20 cellular contexts compared by ENCODE assay signal in the genomic region with DNA sequence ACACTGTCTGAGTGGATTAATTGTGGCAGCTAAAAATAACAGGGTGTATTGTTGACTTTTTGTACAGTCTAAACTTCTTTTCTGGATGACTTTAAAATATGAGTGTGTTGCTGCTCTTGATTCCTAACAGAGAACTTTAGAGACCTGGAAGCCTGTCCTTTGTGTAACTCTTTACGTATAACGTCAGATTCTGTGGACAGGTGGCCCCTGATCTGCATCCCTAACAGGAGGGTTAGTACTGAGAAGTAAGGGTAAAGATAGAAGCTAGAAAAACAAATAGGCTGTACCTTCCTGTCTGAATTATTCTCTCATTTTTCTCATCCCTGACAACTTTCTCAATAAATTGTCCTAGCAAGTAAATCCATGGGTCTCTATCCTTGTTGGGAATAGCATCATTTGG.
A peak's percentile ranks its signal among the peaks of the same experiment; 100 is the strongest.
DNase-seq lines count a peak whose midpoint lies in the region; ATAC-seq and TF ChIP-seq lines count a peak whose summit lies in the region.
"Had no signal": no experiment of that assay in that cellular context is flagged by ENCODE, and none has a peak within 500 bp of the region (broad histone marks: within the 10 kb centered on the region; RNA-seq: fewer than 3 reads in every experiment).

No MANE protein-coding gene starts in this region.

- peaks cover 14% of the 10 kb centered on the region for H3K9me3 Mint-ChIP-seq in WTC11
- H3K9me3 Mint-ChIP-seq: activated T-helper 2 cell treated with anti-CD3 and anti-CD28 coated beads, Interferon-gamma antibody, Interleukin-2, Interleukin-4, amounts not matched to agents 10 μg/mL and 5 μg/mL and 100 μg/mL, durations not matched to agents 14 hours and 24 hours and 36 hours; stimulated activated naive CD8-positive, alpha-beta T cell treated with anti-CD3 and anti-CD28 coated beads, Interleukin-15, amount 100 ng/mL, for 72 hours had no signal

- H3K4me1 ChIP-seq in GM23248 (ENCODE audit: insufficient read depth) (peaks cover 15% of the 10 kb centered on the region), iPS-20b (ENCODE audit: insufficient read depth, low read length) (peaks cover 56% of the 10 kb centered on the region)

- ATAC-seq in WTC11 (no peak), HG03520 (IDR thresholded peaks at IDR 0.05; ENCODE audit: unreplicated experiment) (no peak), GM18520 (IDR thresholded peaks at IDR 0.05; ENCODE audit: unreplicated experiment) (no peak)
- ATAC-seq: HCT116; stimulated activated naive CD8-positive, alpha-beta T cell treated with anti-CD3 and anti-CD28 coated beads, Interleukin-15, amount 100 ng/mL, for 72 hours had no signal

- H3K27me3 ChIP-seq in GM23248 (replicated peaks; ENCODE audit: insufficient read depth) (no peaks in the 10 kb centered on the region), iPS-20b (ENCODE audit: insufficient read depth, low read length) (no peaks in the 10 kb centered on the region)
- H3K27me3 ChIP-seq: esophagus squamous epithelium, vagina had no signal

- peaks cover 62% of the 10 kb centered on the region for H3K4me1 Mint-ChIP-seq in WTC11
- H3K4me1 Mint-ChIP-seq: naive B cell; stimulated activated naive CD8-positive, alpha-beta T cell treated with anti-CD3 and anti-CD28 coated beads, Interleukin-15, amount 100 ng/mL, for 72 hours had no signal

- no peak overlapping the region for H3K9ac ChIP-seq in GM23248
- peak overlapping the region; percentile 42; the same call in 1 of the 2 replicates for H3K9ac ChIP-seq in iPS-20b (ENCODE audit: low read depth, low read length)
- H3K9ac ChIP-seq: SK-N-SH had no signal

- no peaks in the 10 kb centered on the region for H4K20me1 ChIP-seq in GM23248 (ENCODE audit: insufficient read depth)

- H3F3A ChIP-seq in GM23248 (ENCODE audit: insufficient read depth), result no peaks in the 10 kb centered on the region

- in situ Hi-C loops in GM23248 (cut with MboI), result no loop called here
- in situ Hi-C loops in KBM-7 (cut with MboI; ENCODE audit: low pct_unique_long_range_greater_than_20kb, low sequenced_read_pairs), result no loop called here

- POLR2A ChIA-PET in WTC11 (lab: Charles Lee), result interaction anchor here (1.4 kb wide), 1 partner anchor 73 kb away, joined by 4 read pairs; no protein-coding TSS in a partner anchor

- no peak for TF ChIP-seq CTCF in WTC11 (IDR thresholded peaks at IDR 0.05)

- H3K36me3 ChIP-seq in GM23248 (ENCODE audit: low read depth), result no peaks in the 10 kb centered on the region
- no peaks in the 10 kb centered on the region for H3K36me3 ChIP-seq in iPS-20b (ENCODE audit: insufficient read depth, low read depth, low read length)
- H3K36me3 ChIP-seq: cardiac muscle cell, esophagus squamous epithelium, vagina had no signal

- no peak overlapping the region for H2AFZ ChIP-seq in GM23248

- H3K36me3 Mint-ChIP-seq in WTC11, result peaks cover 11% of the 10 kb centered on the region
- H3K36me3 Mint-ChIP-seq: naive B cell had no signal

- no peaks in the 10 kb centered on the region for H3K9me2 ChIP-seq in GM23248 (ENCODE audit: insufficient read depth)
- H3K9me2 ChIP-seq: SK-N-SH had no signal

- CTCF ChIA-PET in WTC11 (lab: Charles Lee), result no interaction called here

- no peak for DNase-seq in GM23248
- DNase-seq in WTC11 (ENCODE audit: low spot score), result no peak
- DNase-seq in superior temporal gyrus (ENCODE audit: extremely low spot score), result peak; percentile 50
- no peak for DNase-seq in KBM-7
- no peak for DNase-seq in SW480 (ENCODE audit: low spot score)
- DNase-seq: DMS53; esophagus squamous epithelium; naive B cell; NCI-H1694 treated with DMSO at 0.1 percent for 48 hours; SK-N-SH; stimulated activated CD4-positive, alpha-beta T cell treated with anti-CD3 and anti-CD28 coated beads, Interleukin-2, amount 100 ng/mL, for 24 hours; stimulated activated naive CD8-positive, alpha-beta T cell treated with anti-CD3 and anti-CD28 coated beads, Interleukin-15, amount 100 ng/mL, for 72 hours; T1000 had no signal

- H3K4me3 Mint-ChIP-seq in WTC11, result no peak overlapping the region; the same call in 1 of the 2 replicates
- H3K4me3 Mint-ChIP-seq: naive B cell; stimulated activated naive CD8-positive, alpha-beta T cell treated with anti-CD3 and anti-CD28 coated beads, Interleukin-15, amount 100 ng/mL, for 72 hours had no signal

- H3K4me2 ChIP-seq in GM23248 (ENCODE audit: unreplicated experiment), result peak overlapping the region; percentile 20
- H3K4me2 ChIP-seq: SK-N-SH had no signal

- peak overlapping the region; percentile 71 for H3K27ac Mint-ChIP-seq in WTC11
- H3K27ac Mint-ChIP-seq: activated T-helper 2 cell treated with anti-CD3 and anti-CD28 coated beads, Interferon-gamma antibody, Interleukin-2, Interleukin-4, amounts not matched to agents 10 μg/mL and 5 μg/mL and 100 μg/mL, durations not matched to agents 14 hours and 24 hours and 36 hours; naive B cell; stimulated activated naive CD8-positive, alpha-beta T cell treated with anti-CD3 and anti-CD28 coated beads, Interleukin-15, amount 100 ng/mL, for 72 hours had no signal

- WGBS in GM23248 (ENCODE audit: low coverage in 1 of 2, low lambda C conversion rate in 2 of 2, missing lambda C conversion rate in 2 of 2), 2 experiments, result 79 to 89% methylated on average over 2 of the region's 2 CpGs

- H3K27me3 Mint-ChIP-seq in WTC11 (ENCODE audit: low read depth), result peaks cover 49% of the 10 kb centered on the region
- H3K27me3 Mint-ChIP-seq: stimulated activated naive CD8-positive, alpha-beta T cell treated with anti-CD3 and anti-CD28 coated beads, Interleukin-15, amount 100 ng/mL, for 72 hours had no signal

- H3K27ac ChIP-seq in GM23248 (no peak overlapping the region), iPS-20b (ENCODE audit: low read length) (peak overlapping the region; percentile 19)
- H3K27ac ChIP-seq: cardiac muscle cell, esophagus squamous epithelium, vagina had no signal

- H3K4me3 ChIP-seq in GM23248, result no peak overlapping the region
- H3K4me3 ChIP-seq in iPS-20b (ENCODE audit: low read length), result peak overlapping the region; percentile 11; the same call in 1 of the 2 replicates
- H3K4me3 ChIP-seq: cardiac muscle cell, esophagus squamous epithelium, vagina had no signal

- H3K79me2 ChIP-seq in GM23248 (ENCODE audit: insufficient read depth), result no peaks in the 10 kb centered on the region

- H3K9me3 ChIP-seq in GM23248 (ENCODE audit: low read depth) (no peaks in the 10 kb centered on the region), iPS-20b (ENCODE audit: insufficient read depth, low read depth, low read length) (no peaks in the 10 kb centered on the region)
- H3K9me3 ChIP-seq: esophagus squamous epithelium, SK-N-SH, vagina had no signal

TF ChIP-seq in WTC11, 78 proteins besides CTCF, POLR2A, EP300 and RAD21:
- no peak for TF ChIP-seq GRHL2 (CRISPR knock-in tag; IDR thresholded peaks at IDR 0.05; ENCODE audit: insufficient replicate concordance, severe bottlenecking)
